Comparison of ENCODE assay signal across 1 cellular context in the genomic region with DNA sequence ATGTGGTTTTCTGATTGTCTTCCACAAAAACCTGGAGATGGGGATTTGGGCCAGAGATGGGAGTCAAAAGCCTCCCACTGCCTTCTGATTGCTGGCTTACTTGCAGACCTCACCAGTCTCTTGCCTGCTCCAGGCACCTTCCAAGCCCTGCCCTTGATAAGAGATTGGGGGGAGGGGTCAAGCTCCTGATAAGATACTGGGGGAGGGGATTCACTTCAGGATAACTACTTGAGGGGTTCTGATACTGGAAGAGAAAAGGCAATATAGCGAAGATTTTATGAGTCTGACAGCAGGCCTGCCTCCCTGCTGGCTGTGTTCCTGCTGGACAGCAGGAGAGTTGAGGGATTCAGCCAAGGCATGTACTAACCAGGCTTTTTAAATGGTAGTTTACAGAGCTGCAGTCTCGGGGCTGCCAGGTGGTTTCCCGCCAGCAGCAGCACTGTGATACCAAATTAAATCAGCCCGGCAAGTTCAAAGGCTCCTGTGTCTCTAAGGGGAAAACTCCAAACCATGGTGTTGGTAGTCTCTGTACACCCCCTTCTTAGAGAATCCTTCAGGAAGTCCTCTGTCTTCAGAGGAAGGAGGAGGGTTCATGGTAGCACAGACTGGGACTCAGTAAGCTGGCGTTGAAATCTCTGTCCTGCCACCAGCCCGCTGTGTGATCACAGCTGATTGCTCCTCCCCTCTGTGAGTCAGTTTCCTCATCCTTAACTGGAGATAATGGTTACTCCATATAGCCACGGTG.
TF ChIP-seq lines count a peak whose summit lies in the region.

No MANE protein-coding gene starts in this region.

TF ChIP-seq in liver, 16 proteins besides CTCF, POLR2A, EP300 and RAD21:
- TF ChIP-seq, protein P1, sequence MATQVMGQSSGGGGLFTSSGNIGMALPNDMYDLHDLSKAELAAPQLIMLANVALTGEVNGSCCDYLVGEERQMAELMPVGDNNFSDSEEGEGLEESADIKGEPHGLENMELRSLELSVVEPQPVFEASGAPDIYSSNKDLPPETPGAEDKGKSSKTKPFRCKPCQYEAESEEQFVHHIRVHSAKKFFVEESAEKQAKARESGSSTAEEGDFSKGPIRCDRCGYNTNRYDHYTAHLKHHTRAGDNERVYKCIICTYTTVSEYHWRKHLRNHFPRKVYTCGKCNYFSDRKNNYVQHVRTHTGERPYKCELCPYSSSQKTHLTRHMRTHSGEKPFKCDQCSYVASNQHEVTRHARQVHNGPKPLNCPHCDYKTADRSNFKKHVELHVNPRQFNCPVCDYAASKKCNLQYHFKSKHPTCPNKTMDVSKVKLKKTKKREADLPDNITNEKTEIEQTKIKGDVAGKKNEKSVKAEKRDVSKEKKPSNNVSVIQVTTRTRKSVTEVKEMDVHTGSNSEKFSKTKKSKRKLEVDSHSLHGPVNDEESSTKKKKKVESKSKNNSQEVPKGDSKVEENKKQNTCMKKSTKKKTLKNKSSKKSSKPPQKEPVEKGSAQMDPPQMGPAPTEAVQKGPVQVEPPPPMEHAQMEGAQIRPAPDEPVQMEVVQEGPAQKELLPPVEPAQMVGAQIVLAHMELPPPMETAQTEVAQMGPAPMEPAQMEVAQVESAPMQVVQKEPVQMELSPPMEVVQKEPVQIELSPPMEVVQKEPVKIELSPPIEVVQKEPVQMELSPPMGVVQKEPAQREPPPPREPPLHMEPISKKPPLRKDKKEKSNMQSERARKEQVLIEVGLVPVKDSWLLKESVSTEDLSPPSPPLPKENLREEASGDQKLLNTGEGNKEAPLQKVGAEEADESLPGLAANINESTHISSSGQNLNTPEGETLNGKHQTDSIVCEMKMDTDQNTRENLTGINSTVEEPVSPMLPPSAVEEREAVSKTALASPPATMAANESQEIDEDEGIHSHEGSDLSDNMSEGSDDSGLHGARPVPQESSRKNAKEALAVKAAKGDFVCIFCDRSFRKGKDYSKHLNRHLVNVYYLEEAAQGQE (IDR thresholded peaks at IDR 0.05) = peak; percentile 88
- TF ChIP-seq RXRA (IDR thresholded peaks at IDR 0.05) = no peak
- TF ChIP-seq HNF4A (conservative IDR thresholded peaks at IDR 0.05) = no peak
- no peak for TF ChIP-seq TAF1 (conservative IDR thresholded peaks at IDR 0.05)
TF ChIP-seq in liver: peak in this region for 1.
